24 cellular contexts compared by ENCODE assay signal in genomic region chr20:24627926-24628325, GRCh38.
"Had no signal": no experiment of that assay in that cellular context is flagged by ENCODE, and none has a peak within 500 bp of the region (broad histone marks: within the 10 kb centered on the region; RNA-seq: fewer than 3 reads in every experiment).

No MANE protein-coding gene starts in this region.

- H3K9ac ChIP-seq: KMS-11 had no signal

- H3K27ac ChIP-seq: KMS-11, SJSA1, SK-N-MC had no signal

- H3K27me3 ChIP-seq: SJSA1 had no signal

- H3K4me3 ChIP-seq: SJSA1, SK-N-MC had no signal

- DNase-seq: IMR-90, Kasumi-1, MV-4-11, NCI-H1092, NCI-H1105 treated with DMSO at 0.1 percent for 48 hours, NCI-H1417 treated with DMSO at 0.1 percent for 48 hours, NCI-H146, NCI-H1694 treated with DMSO at 0.1 percent for 48 hours, NCI-H1930, NCI-H2081, NCI-H2107, NCI-H226, NCI-H446, NCI-H510A, NCI-H524 treated with DMSO at 0.1 percent for 48 hours, NCI-H69, NCI-H774, Right ventricle myocardium superior, RPMI8226, SIG-M5 had no signal

- H3K9me3 ChIP-seq: SJSA1 had no signal

- FAIRE-seq: RCC 7860 had no signal

- H3K4me2 ChIP-seq: KMS-11 had no signal

- H3K4me1 ChIP-seq: SJSA1 had no signal

- H3K36me3 ChIP-seq: SJSA1 had no signal
